ENCODE assay signal across 1 cellular context in genomic region chr19:3575949-3576673, GRCh38.
TF ChIP-seq lines count a peak whose summit lies in the region.

No MANE protein-coding gene starts in this region.

TF ChIP-seq in IMR-90, 13 proteins besides CTCF, POLR2A, EP300 and RAD21:
- TF ChIP-seq RCOR1 (IDR thresholded peaks at IDR 0.05; ENCODE audit: insufficient replicate concordance, low read length), result no peak
- TF ChIP-seq CEBPB (IDR thresholded peaks at IDR 0.05; ENCODE audit: low read depth, low read length), result no peak
- TF ChIP-seq ELK1 (IDR thresholded peaks at IDR 0.05; ENCODE audit: borderline replicate concordance, low read depth, low read length), result no peak
- no peak for TF ChIP-seq MAFK (IDR thresholded peaks at IDR 0.05; ENCODE audit: low read depth, low read length)
- no peak for TF ChIP-seq MXI1 (IDR thresholded peaks at IDR 0.05; ENCODE audit: borderline replicate concordance, low read depth, low read length)
- TF ChIP-seq MAZ (IDR thresholded peaks at IDR 0.05; ENCODE audit: borderline replicate concordance, low read depth, low read length), result no peak
- no peak for TF ChIP-seq SMC3 (IDR thresholded peaks at IDR 0.05; ENCODE audit: low read depth, low read length)
- no peak for TF ChIP-seq RFX5 (IDR thresholded peaks at IDR 0.05; ENCODE audit: low read depth, low read length)
- no peak for TF ChIP-seq USF2 (IDR thresholded peaks at IDR 0.05; ENCODE audit: low read depth, low read length)
